In the genomic region with DNA sequence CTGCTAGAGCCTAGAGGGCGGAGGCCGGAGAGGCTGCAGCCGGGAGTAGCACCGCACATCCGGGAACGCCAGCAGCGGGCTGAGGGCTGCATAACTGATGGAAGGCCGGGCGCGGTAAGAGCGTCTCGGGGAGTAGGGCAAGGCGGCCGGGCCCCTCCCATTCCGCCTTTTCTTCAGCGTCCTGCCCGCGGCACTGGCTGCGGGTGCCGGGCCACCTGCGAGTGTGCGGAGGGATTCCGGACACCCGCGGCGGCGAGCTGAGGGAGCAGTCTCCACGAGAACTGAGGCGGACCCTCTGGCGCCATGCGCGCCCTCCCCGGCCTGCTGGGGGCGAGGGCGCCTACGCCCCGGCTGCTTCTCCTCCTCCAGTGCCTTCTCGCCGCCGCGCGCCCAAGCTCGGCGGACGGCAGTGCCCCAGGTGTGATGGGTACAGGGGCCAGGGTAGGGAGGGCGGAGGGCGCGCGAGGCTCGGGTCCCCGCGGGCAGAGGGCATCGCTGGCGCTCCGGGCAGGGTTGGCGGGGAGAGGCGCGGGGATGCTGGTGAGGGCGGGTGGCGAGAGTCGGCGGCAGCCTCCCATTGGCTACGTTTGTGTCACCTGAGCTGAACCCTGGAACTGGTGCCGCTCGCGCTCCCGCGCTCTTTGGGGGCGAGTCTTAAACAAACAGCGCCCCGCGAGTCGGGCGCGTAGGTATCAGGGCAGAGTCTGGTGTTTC, we compare ENCODE assay signal across 9 cellular contexts.
DNase-seq lines count a peak whose midpoint lies in the region; ATAC-seq, FAIRE-seq and TF ChIP-seq lines count a peak whose summit lies in the region.
"Had no signal": no experiment of that assay in that cellular context is flagged by ENCODE, and none has a peak within 500 bp of the region (broad histone marks: within the 10 kb centered on the region; RNA-seq: fewer than 3 reads in every experiment).

No MANE protein-coding gene starts in this region.

- ATAC-seq in HG03196 (IDR thresholded peaks at IDR 0.05; ENCODE audit: unreplicated experiment) = no peak
- no peak for ATAC-seq in HG02852 (IDR thresholded peaks at IDR 0.05; ENCODE audit: unreplicated experiment)

- intact Hi-C loops in breast epithelium (cut with DNase I; ENCODE audit: low total_unique reads) (no loop called here), kidney (cut with DNase I) (no loop called here)

- H3K4me3 ChIP-seq in GM08714 (ENCODE audit: low read length) (peak overlapping the region; percentile 28; the same call in 1 of the 2 replicates), WERI-Rb-1 (ENCODE audit: low read depth, low read length) (no peak overlapping the region), breast epithelium (peak overlapping the region; percentile 40 to 61 (median 44)), kidney (ENCODE audit: low read length in 2 of 2) (peak overlapping the region; percentile 23 to 53)

- H3K9me3 ChIP-seq in WERI-Rb-1 (ENCODE audit: severe bottlenecking) (no peaks in the 10 kb centered on the region), breast epithelium (no peaks in the 10 kb centered on the region), kidney (ENCODE audit: control insufficient read depth in 1 of 2, low read length in 2 of 2) (no peaks in the 10 kb centered on the region)

- TF ChIP-seq POLR2A in breast epithelium (IDR thresholded peaks at IDR 0.05) = no peak

- DNase-seq in NAMALWA (ENCODE audit: low spot score) (peak; percentile 92), WERI-Rb-1 (peak; percentile 7), breast epithelium (ENCODE audit: low spot score in 2 of 2) (no peak), kidney (peak; percentile 85)
- peak; percentile 90 for DNase-seq in stimulated activated CD4-positive, alpha-beta T cell treated with anti-CD3 and anti-CD28 coated beads, Interleukin-1b, Interleukin-23, amount 100 ng/mL, for 48 hours

- no peak overlapping the region for H3K9ac ChIP-seq in kidney (ENCODE audit: low read length in 2 of 2)

- H3K36me3 ChIP-seq in WERI-Rb-1 (no peaks in the 10 kb centered on the region), breast epithelium (no peaks in the 10 kb centered on the region), kidney (ENCODE audit: control insufficient read depth in 1 of 2, insufficient read depth in 2 of 2, low read length in 2 of 2) (no peaks in the 10 kb centered on the region)

- H3K4me1 ChIP-seq in breast epithelium (no peaks in the 10 kb centered on the region), kidney (ENCODE audit: control insufficient read depth in 1 of 2, insufficient read depth in 1 of 2, low read depth in 1 of 2, low read length in 2 of 2) (no peaks in the 10 kb centered on the region)

- FAIRE-seq in kidney (lab: Jason Lieb, UNC) = no peak

- H3K27ac ChIP-seq in WERI-Rb-1 = no peak overlapping the region
- no peak overlapping the region for H3K27ac ChIP-seq in breast epithelium
- H3K27ac ChIP-seq in kidney (ENCODE audit: low read depth in 2 of 2, low read length in 2 of 2) = no peak overlapping the region
- H3K27ac ChIP-seq: epithelial cell of prostate had no signal

- H3K27me3 ChIP-seq in WERI-Rb-1 (ENCODE audit: insufficient read depth, low read depth, severe bottlenecking) (peaks cover 29% of the 10 kb centered on the region), breast epithelium (peaks cover 2 to 13% of the 10 kb centered on the region in 2 donors)

- TF ChIP-seq CTCF in WERI-Rb-1 (IDR thresholded peaks at IDR 0.05; ENCODE audit: low read depth, low read length) = no peak
- TF ChIP-seq CTCF in breast epithelium (IDR thresholded peaks at IDR 0.05) = no peak
- TF ChIP-seq CTCF in kidney (IDR thresholded peaks at IDR 0.05; ENCODE audit: borderline replicate concordance, extremely low read depth, insufficient read depth) = no peak

Comparison
In these comparisons a context has a peak if more than half of its experiments do, and no peak if none do; other contexts are left out.
1. DNase-seq: peak in NAMALWA (single experiment), WERI-Rb-1 (single experiment), kidney (single experiment) and stimulated activated CD4-positive, alpha-beta T cell treated with anti-CD3 and anti-CD28 coated beads, Interleukin-1b, Interleukin-23, amount 100 ng/mL, for 48 hours (single experiment); none in breast epithelium (0 of 2).